Comparison of ENCODE assay signal across 9 cellular contexts in genomic region chr3:37993811-37994638, GRCh38. TPM values are rescaled to one million over a fixed set of nuclear protein-coding genes. Genes with fewer than 3 reads are reported as not detected.
A peak's percentile ranks its signal among the peaks of the same experiment; 100 is the strongest.
DNase-seq lines count a peak whose midpoint lies in the region; ATAC-seq and TF ChIP-seq lines count a peak whose summit lies in the region.
"Had no signal": no experiment of that assay in that cellular context is flagged by ENCODE, and none has a peak within 500 bp of the region (broad histone marks: within the 10 kb centered on the region; RNA-seq: fewer than 3 reads in every experiment).

No MANE protein-coding gene starts in this region.

- peak overlapping the region; percentile 94 for H3K4me2 ChIP-seq in GM23248 (ENCODE audit: unreplicated experiment)
- H3K4me2 ChIP-seq in MM.1S (ENCODE audit: low read depth, low read length): peak overlapping the region; percentile 67

- in situ Hi-C loops in GM23248 (cut with MboI): no loop called here

- no peaks in the 10 kb centered on the region for H4K20me1 ChIP-seq in GM23248 (ENCODE audit: insufficient read depth)
- no peaks in the 10 kb centered on the region for H4K20me1 ChIP-seq in MM.1S (ENCODE audit: insufficient read depth, low read length)

- H3K36me3 Mint-ChIP-seq in activated CD8-positive, alpha-beta T cell treated with anti-CD3 and anti-CD28 coated beads for 36 hours (ENCODE audit: low read depth): peaks cover 28% of the 10 kb centered on the region

- H3K27ac ChIP-seq in GM23248: peak overlapping the region; percentile 77
- H3K27ac ChIP-seq in MM.1S (ENCODE audit: low read length): peak overlapping the region; percentile 7; the same call in 1 of the 2 replicates

- H3K9me3 ChIP-seq in GM23248 (ENCODE audit: low read depth): no peaks in the 10 kb centered on the region
- H3K9me3 ChIP-seq in MM.1S (replicated peaks; ENCODE audit: insufficient read depth, low read length): no peaks in the 10 kb centered on the region
- H3K9me3 ChIP-seq in endocrine pancreas (ENCODE audit: control insufficient read depth, low read length): no peaks in the 10 kb centered on the region

- TF ChIP-seq CTCF in MM.1S (IDR thresholded peaks at IDR 0.05; ENCODE audit: low read length): no peak
- no peak for TF ChIP-seq CTCF in activated CD8-positive, alpha-beta T cell treated with anti-CD3 and anti-CD28 coated beads for 36 hours (IDR thresholded peaks at IDR 0.05)

- intact Hi-C loops in activated CD8-positive, alpha-beta T cell treated with anti-CD3 and anti-CD28 coated beads for 36 hours (cut with micrococcal nuclease): no loop called here

- peak overlapping the region; percentile 85 for H3K4me3 Mint-ChIP-seq in activated CD8-positive, alpha-beta T cell treated with anti-CD3 and anti-CD28 coated beads for 36 hours

- H3K27me3 ChIP-seq in GM23248 (replicated peaks; ENCODE audit: insufficient read depth): no peaks in the 10 kb centered on the region
- no peaks in the 10 kb centered on the region; the same call in 1 of the 2 replicates for H3K27me3 ChIP-seq in MM.1S (replicated peaks; ENCODE audit: insufficient read depth, low read length)
- H3K27me3 ChIP-seq in endocrine pancreas (ENCODE audit: control insufficient read depth, insufficient read depth, low read length): no peaks in the 10 kb centered on the region

- H3K36me3 ChIP-seq in GM23248 (ENCODE audit: low read depth) (no peaks in the 10 kb centered on the region), MM.1S (replicated peaks; ENCODE audit: insufficient read depth, low read length) (no peaks in the 10 kb centered on the region), endocrine pancreas (ENCODE audit: control insufficient read depth, insufficient read depth, low read length) (no peaks in the 10 kb centered on the region)

- DNase-seq in GDM1 (lab: John Stamatoyannopoulos, UW) (peak; percentile 78), GM23248 (peak; percentile 92), MM.1S (peak; percentile 69), midbrain (lab: John Stamatoyannopoulos, UW) (peak; percentile 30), NCI-H187 treated with DMSO at 0.1 percent for 48 hours (lab: John Stamatoyannopoulos, UW) (no peak)
- DNase-seq in activated CD8-positive, alpha-beta T cell treated with anti-CD3 and anti-CD28 coated beads for 36 hours: peak; percentile 86
- DNase-seq in stimulated activated CD8-positive, alpha-beta memory T cell treated with anti-CD3 and anti-CD28 coated beads, Interleukin-2, amount 100 ng/mL, for 48 hours (ENCODE audit: low read depth in 2 of 2): peak; percentile 64 to 66

- H3K4me1 ChIP-seq in GM23248 (ENCODE audit: insufficient read depth) (peaks cover 10% of the 10 kb centered on the region; the same call in 1 of the 2 replicates), MM.1S (ENCODE audit: low read length) (peaks cover 26% of the 10 kb centered on the region), endocrine pancreas (ENCODE audit: control insufficient read depth, insufficient read depth, low read length) (no peaks in the 10 kb centered on the region)

- CTCF ChIA-PET in activated CD8-positive, alpha-beta T cell treated with anti-CD3 and anti-CD28 coated beads for 36 hours (lab: Charles Lee): interaction anchor here (0.9 to 2.6 kb wide), 2 partner anchors 19 to 27 kb away, joined by 3 to 10 read pairs; no protein-coding TSS in a partner anchor

- no peaks in the 10 kb centered on the region for H3K27me3 Mint-ChIP-seq in activated CD8-positive, alpha-beta T cell treated with anti-CD3 and anti-CD28 coated beads for 36 hours

- peaks cover 43% of the 10 kb centered on the region for H3K4me1 Mint-ChIP-seq in activated CD8-positive, alpha-beta T cell treated with anti-CD3 and anti-CD28 coated beads for 36 hours (ENCODE audit: low read depth)

- POLR2A ChIA-PET in activated CD8-positive, alpha-beta T cell treated with anti-CD3 and anti-CD28 coated beads for 36 hours (lab: Charles Lee): interaction anchor here (0.6 to 1.6 kb wide), 2 partner anchors 15 to 545 kb away, joined by 3 to 4 read pairs; no protein-coding TSS in a partner anchor

- H3K9me2 ChIP-seq in GM23248 (ENCODE audit: insufficient read depth) (no peaks in the 10 kb centered on the region), MM.1S (replicated peaks; ENCODE audit: insufficient read depth, low read length) (no peaks in the 10 kb centered on the region)

- H3K9me3 Mint-ChIP-seq in activated CD8-positive, alpha-beta T cell treated with anti-CD3 and anti-CD28 coated beads for 36 hours: no peaks in the 10 kb centered on the region

- H3K27ac Mint-ChIP-seq in activated CD8-positive, alpha-beta T cell treated with anti-CD3 and anti-CD28 coated beads for 36 hours: peak overlapping the region; percentile 95

- peak; percentile 57 for ATAC-seq in activated CD8-positive, alpha-beta T cell treated with anti-CD3 and anti-CD28 coated beads for 36 hours

- H3F3A ChIP-seq in GM23248 (ENCODE audit: insufficient read depth): peaks cover 9% of the 10 kb centered on the region; the same call in 1 of the 2 replicates
- H3F3A ChIP-seq in MM.1S (ENCODE audit: insufficient read depth, low read length): 0 out of 2 replicates have a peak, but pooled peaks cover 5% of the 10 kb centered on the region

- WGBS in GM23248 (ENCODE audit: low coverage in 1 of 2, low lambda C conversion rate in 2 of 2, missing lambda C conversion rate in 2 of 2), 2 experiments: 1% methylated on average over 45 to 47 of the region's 49 CpGs

- H2AFZ ChIP-seq in GM23248 (peak overlapping the region; percentile 95), MM.1S (ENCODE audit: low read length) (peak overlapping the region; percentile 96)

- H3K4me3 ChIP-seq in GM23248 (peak overlapping the region; percentile 83), MM.1S (ENCODE audit: low read length) (peak overlapping the region; percentile 86), endocrine pancreas (ENCODE audit: control insufficient read depth, insufficient read depth, low read length) (peak overlapping the region; percentile 31)

- H3K79me2 ChIP-seq in GM23248 (ENCODE audit: insufficient read depth): no peaks in the 10 kb centered on the region
- no peaks in the 10 kb centered on the region for H3K79me2 ChIP-seq in MM.1S (ENCODE audit: low read length)

- H3K9ac ChIP-seq in GM23248: peak overlapping the region; percentile 90
- peak overlapping the region; percentile 75 for H3K9ac ChIP-seq in MM.1S (ENCODE audit: low read length)
- H3K9ac ChIP-seq in endocrine pancreas (ENCODE audit: control insufficient read depth, insufficient read depth, low read length): peak overlapping the region; percentile 66

RNA-seq across cellular contexts. Expression of gene VILL, which starts 3.4 kb away (rescaled TPM):
- total RNA-seq in GM23248 (2014; rRNA removed; shearing (Covaris generic)): 6.6 and 12.4 TPM in 2 replicates
- 2.8 and 2.9 TPM in 2 replicates for polyA plus RNA-seq in GM23248 (2016; fragmentation: Nextera tagmentation; extraction: Ambion mirVana)
- 10 to 100 TPM; 11.4 to 11.7 TPM for total RNA-seq in activated CD8-positive, alpha-beta T cell treated with anti-CD3 and anti-CD28 coated beads for 36 hours
- polyA plus RNA-seq: neural cell had no signal

RNA-seq across cellular contexts. Expression of gene PLCD1, which starts 35.4 kb away (rescaled TPM):
- total RNA-seq in GM23248 (2014; rRNA removed; shearing (Covaris generic)): 18.8 and 20.2 TPM in 2 replicates
- 19.6 and 21.4 TPM in 2 replicates for polyA plus RNA-seq in GM23248 (2016; fragmentation: Nextera tagmentation; extraction: Ambion mirVana)
- total RNA-seq in activated CD8-positive, alpha-beta T cell treated with anti-CD3 and anti-CD28 coated beads for 36 hours: 1 to 10 TPM; 6.2 to 8.2 TPM

RNA-seq across cellular contexts. Expression of gene DLEC1, which starts 45.0 kb away (rescaled TPM):
- not detected in 2 replicates for total RNA-seq in GM23248 (2014; rRNA removed; shearing (Covaris generic))
- 0.15 TPM in 1 of 2 replicates, not detected in the other for polyA plus RNA-seq in GM23248 (2016; fragmentation: Nextera tagmentation; extraction: Ambion mirVana)
- under 1 TPM; 0.20 to 0.36 TPM for total RNA-seq in activated CD8-positive, alpha-beta T cell treated with anti-CD3 and anti-CD28 coated beads for 36 hours

Comparison
In these comparisons a context has a peak if more than half of its experiments do, and no peak if none do; other contexts are left out.
1. H3K4me3 ChIP-seq: peak in every context shown above with its lines; median percentile 86 in MM.1S; 83 in GM23248; 31 in endocrine pancreas.